15 cellular contexts compared by ENCODE assay signal in the genomic region with DNA sequence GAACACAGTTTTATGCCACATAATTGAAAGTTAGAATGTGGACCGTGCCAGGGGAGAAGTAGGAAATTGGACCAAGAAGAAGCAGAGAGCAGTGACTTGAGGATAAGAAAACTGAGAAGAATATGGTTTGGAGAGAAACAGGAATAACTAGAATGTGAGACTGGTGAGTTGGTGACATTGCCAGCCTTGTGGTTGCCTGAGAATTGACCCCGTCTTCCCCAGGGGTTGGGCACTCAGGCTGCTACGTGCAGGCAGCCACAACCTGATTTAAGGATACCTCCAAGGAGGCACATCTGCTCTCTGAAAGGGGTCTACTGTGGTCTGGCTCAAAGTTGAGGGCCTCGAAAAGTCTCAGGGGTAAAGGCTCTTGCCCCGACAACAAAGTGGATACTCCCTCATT.
DNase-seq lines count a peak whose midpoint lies in the region; ATAC-seq, FAIRE-seq and TF ChIP-seq lines count a peak whose summit lies in the region.
"Had no signal": no experiment of that assay in that cellular context is flagged by ENCODE, and none has a peak within 500 bp of the region (broad histone marks: within the 10 kb centered on the region; RNA-seq: fewer than 3 reads in every experiment).

No MANE protein-coding gene starts in this region.

- H3K4ac ChIP-seq in IMR-90 (ENCODE audit: low read depth, low read length): peak overlapping the region; percentile 72

- no peak overlapping the region for H4K5ac ChIP-seq in IMR-90 (ENCODE audit: low read depth, low read length)

- POLR2A ChIA-PET in IMR-90 (lab: Charles Lee; ENCODE audit: unreplicated experiment): no interaction called here

- peaks cover 3% of the 10 kb centered on the region for H3K36me3 ChIP-seq in IMR-90 (ENCODE audit: control insufficient read depth, insufficient read depth, low read length)
- no peaks in the 10 kb centered on the region for H3K36me3 ChIP-seq in mammary epithelial cell (ENCODE audit: insufficient read depth, low read length)
- H3K36me3 ChIP-seq in mesodermal cell (ENCODE audit: control insufficient read depth, insufficient read depth, low read length): peaks cover 23% of the 10 kb centered on the region
- H3K36me3 ChIP-seq in tibial artery: peaks cover 8 to 17% (median 9%) of the 10 kb centered on the region in 3 donors

- DNase-seq in IMR-90: no peak
- no peak for DNase-seq in mammary epithelial cell
- no peak for DNase-seq in tibial artery
- DNase-seq in GM19239 (ENCODE audit: insufficient read length, low spot score): no peak
- no peak for DNase-seq in pons (ENCODE audit: low spot score)
- DNase-seq in GM12892 (ENCODE audit: insufficient read length): no peak
- DNase-seq: activated CD4-positive, alpha-beta T cell treated with anti-CD3 and anti-CD28 coated beads for 48 hours; COR-L47; DND-41; Kasumi-1; NCI-H2107; NCI-H510A treated with DMSO at 0.1 percent for 48 hours; T-helper 1 cell had no signal

- 0 out of 2 replicates have a peak overlapping the region, but pooled peaks have one; percentile 18 for H3K23ac ChIP-seq in IMR-90 (ENCODE audit: low read depth, low read length)

- H2BK5ac ChIP-seq in IMR-90 (ENCODE audit: low read depth, low read length, poor library complexity, severe bottlenecking): peak overlapping the region; percentile 12

- H4K8ac ChIP-seq in IMR-90 (ENCODE audit: low read depth in 2 of 2, low read length in 2 of 2): peak overlapping the region in 1 of 2 experiments; percentile 27; a peak in 1 of 4 replicates

- H4K20me1 ChIP-seq in IMR-90 (ENCODE audit: insufficient read depth, low read length): peaks cover 3% of the 10 kb centered on the region; the same call in 1 of the 2 replicates
- no peaks in the 10 kb centered on the region for H4K20me1 ChIP-seq in mammary epithelial cell (ENCODE audit: insufficient read depth, low read length)

- H2AK9ac ChIP-seq in IMR-90 (replicated peaks; ENCODE audit: low read depth, low read length, poor library complexity): peak overlapping the region; percentile 47

- H2AFZ ChIP-seq in IMR-90 (replicated peaks; ENCODE audit: low read length, poor library complexity): no peak overlapping the region
- H2AFZ ChIP-seq in mammary epithelial cell (ENCODE audit: low read depth, low read length): no peak overlapping the region

- dilution Hi-C loops in IMR-90 (cut with HindIII; ENCODE audit: low sequenced_read_pairs, unreplicated experiment) (no loop called here), mammary epithelial cell (cut with HindIII; ENCODE audit: low sequenced_read_pairs) (no loop called here)

- TF ChIP-seq POLR2A in IMR-90 (IDR thresholded peaks at IDR 0.05; ENCODE audit: low read depth, low read length) (no peak), GM12892 (IDR thresholded peaks at IDR 0.05; ENCODE audit: low read depth, low read length) (no peak)

- TF ChIP-seq CTCF in IMR-90 (conservative IDR thresholded peaks at IDR 0.05; ENCODE audit: low read depth, low read length): no peak
- no peak for TF ChIP-seq CTCF in mammary epithelial cell (conservative IDR thresholded peaks at IDR 0.05 in 1 of 2, IDR thresholded peaks at IDR 0.05 in 1 of 2; ENCODE audit: extremely low read depth in 1 of 2, insufficient read depth in 1 of 2, low read depth in 1 of 2, low read length in 2 of 2)
- TF ChIP-seq CTCF in tibial artery (IDR thresholded peaks at IDR 0.05): no peak

- H3K27ac ChIP-seq in IMR-90 (ENCODE audit: insufficient read depth, low read length): peak overlapping the region; percentile 45
- peak overlapping the region; percentile 72 for H3K27ac ChIP-seq in mammary epithelial cell (ENCODE audit: insufficient read depth, low read depth, low read length)
- peak overlapping the region; percentile 74 for H3K27ac ChIP-seq in mesodermal cell (ENCODE audit: low read depth, low read length, severe bottlenecking)
- peak overlapping the region; percentile 27 to 28 for H3K27ac ChIP-seq in tibial artery

- peak overlapping the region; percentile 68; the same call in 1 of the 3 replicates for H2BK15ac ChIP-seq in IMR-90 (ENCODE audit: low read depth, low read length)

- H4K91ac ChIP-seq in IMR-90 (ENCODE audit: insufficient read depth, low read depth, low read length): peak overlapping the region; percentile 5; the same call in 1 of the 2 replicates

- H3K18ac ChIP-seq in IMR-90 (ENCODE audit: low read depth, low read length): no peak overlapping the region; the same call in 1 of the 2 replicates

- peak overlapping the region; percentile 88 for H2AK5ac ChIP-seq in IMR-90 (ENCODE audit: low read depth, low read length)

- no peaks in the 10 kb centered on the region for H3K79me2 ChIP-seq in mammary epithelial cell (ENCODE audit: insufficient read depth, low read length)

- FAIRE-seq in GM19239 (lab: Jason Lieb, UNC) (no peak), GM12892 (lab: Jason Lieb, UNC) (no peak)
- FAIRE-seq: islet of Langerhans had no signal

- H3K9ac ChIP-seq in IMR-90 (ENCODE audit: low read depth, low read length): no peak overlapping the region
- H3K9ac ChIP-seq in mammary epithelial cell (ENCODE audit: insufficient read depth, low read length): no peak overlapping the region

- in situ Hi-C loops in IMR-90 (cut with MboI; ENCODE audit: low sequenced_read_pairs) (no loop called here), mammary epithelial cell (cut with MboI; ENCODE audit: low sequenced_read_pairs in 2 of 2) (no loop called here)

- H3K79me1 ChIP-seq in IMR-90 (ENCODE audit: low read depth in 1 of 2, low read length in 2 of 2): peaks cover 10 to 22% of the 10 kb centered on the region in 2 experiments; a peak in 3 of 4 replicates

- H3K14ac ChIP-seq in IMR-90 (replicated peaks; ENCODE audit: low read depth, low read length): peak overlapping the region; percentile 27; the same call in 1 of the 2 replicates

- peaks cover 3% of the 10 kb centered on the region for H3K9me1 ChIP-seq in IMR-90 (ENCODE audit: insufficient read depth, low read length)

- H3K27me3 ChIP-seq in IMR-90 (ENCODE audit: control insufficient read depth, insufficient read depth, low read length): no peaks in the 10 kb centered on the region
- H3K27me3 ChIP-seq in mammary epithelial cell (ENCODE audit: insufficient read depth, low read length): no peaks in the 10 kb centered on the region
- H3K27me3 ChIP-seq in tibial artery: no peaks in the 10 kb centered on the region

- no peak overlapping the region for H3K4me2 ChIP-seq in IMR-90 (ENCODE audit: low read depth, low read length)
- H3K4me2 ChIP-seq in mammary epithelial cell (ENCODE audit: insufficient read depth, low read depth, low read length): no peak overlapping the region

- H3K4me1 ChIP-seq in IMR-90 (ENCODE audit: control insufficient read depth, insufficient read depth, low read length): peaks cover 2% of the 10 kb centered on the region; the same call in 1 of the 2 replicates
- peaks cover 32% of the 10 kb centered on the region for H3K4me1 ChIP-seq in mammary epithelial cell (ENCODE audit: insufficient read depth, low read length)
- H3K4me1 ChIP-seq in mesodermal cell (ENCODE audit: control insufficient read depth, insufficient read depth, low read length, poor library complexity, severe bottlenecking): peaks cover 28% of the 10 kb centered on the region
- peaks cover 0 to 19% (median 11%) of the 10 kb centered on the region in 4 donors for H3K4me1 ChIP-seq in tibial artery

- H2BK20ac ChIP-seq in IMR-90 (ENCODE audit: low read depth, low read length): peak overlapping the region; percentile 78

- BruUV-seq in IMR-90 (replicated peaks; lab: Mats Ljungman, UMichigan): no TSS peak
- BruUV-seq in mammary epithelial cell (replicated peaks; lab: Mats Ljungman, UMichigan): no TSS peak

- no peak for TF ChIP-seq RAD21 in IMR-90 (IDR thresholded peaks at IDR 0.05; ENCODE audit: low read length)

- CTCF ChIA-PET in IMR-90 (lab: Yijun Ruan, JAX) (no interaction called here), mammary epithelial cell (lab: Charles Lee; ENCODE audit: low non-redundant PET) (no interaction called here)

- 81% methylated on average over 3 of the region's 5 CpGs; no CpG with 5 or more reads in 1 of the 2 experiments for WGBS in IMR-90 (ENCODE audit: extremely low coverage in 2 of 2, insufficient read length in 1 of 2), 2 experiments
- WGBS in mammary epithelial cell (ENCODE audit: low coverage, missing lambda C conversion rate): 67% methylated on average over 4 of the region's 5 CpGs
- WGBS in mesodermal cell (ENCODE audit: insufficient coverage in 2 of 2), 2 experiments: 67 to 75% methylated on average over 3 to 4 of the region's 5 CpGs

- H3K9me3 ChIP-seq in IMR-90 (ENCODE audit: control insufficient read depth, insufficient read depth, low read length) (peaks cover 3% of the 10 kb centered on the region; the same call in 1 of the 2 replicates), mammary epithelial cell (replicated peaks; ENCODE audit: insufficient read depth, low read length) (no peaks in the 10 kb centered on the region), mesodermal cell (ENCODE audit: control insufficient read depth, low read length) (peaks cover 15% of the 10 kb centered on the region), tibial artery (peaks cover 0 to 6% (median 6%) of the 10 kb centered on the region in 3 donors)

- H2BK120ac ChIP-seq in IMR-90 (ENCODE audit: low read depth, low read length): peak overlapping the region; percentile 73

- no peak overlapping the region for H3K56ac ChIP-seq in IMR-90 (ENCODE audit: extremely low read depth, insufficient read depth, low read length)

- no peak for ATAC-seq in IMR-90 (ENCODE audit: low read depth)

- intact Hi-C loops in IMR-90 (cut with micrococcal nuclease): no loop called here
- intact Hi-C loops in mammary epithelial cell (cut with micrococcal nuclease): no loop called here
- intact Hi-C loops in tibial artery (cut with DNase I; ENCODE audit: low total_unique reads): no loop called here

- H3K4me3 ChIP-seq in IMR-90 (ENCODE audit: insufficient read depth, low read depth, low read length) (no peak overlapping the region), mammary epithelial cell (replicated peaks in 1 of 3; ENCODE audit: insufficient read depth in 1 of 3, low read depth in 2 of 3, low read length in 3 of 3) (no peak overlapping the region), mesodermal cell (ENCODE audit: extremely low read depth, insufficient read depth, low read length, poor library complexity, severe bottlenecking) (no peak overlapping the region), tibial artery (no peak overlapping the region)

TF ChIP-seq in IMR-90, 13 proteins besides CTCF, POLR2A, EP300 and RAD21:
- TF ChIP-seq, protein P1, sequence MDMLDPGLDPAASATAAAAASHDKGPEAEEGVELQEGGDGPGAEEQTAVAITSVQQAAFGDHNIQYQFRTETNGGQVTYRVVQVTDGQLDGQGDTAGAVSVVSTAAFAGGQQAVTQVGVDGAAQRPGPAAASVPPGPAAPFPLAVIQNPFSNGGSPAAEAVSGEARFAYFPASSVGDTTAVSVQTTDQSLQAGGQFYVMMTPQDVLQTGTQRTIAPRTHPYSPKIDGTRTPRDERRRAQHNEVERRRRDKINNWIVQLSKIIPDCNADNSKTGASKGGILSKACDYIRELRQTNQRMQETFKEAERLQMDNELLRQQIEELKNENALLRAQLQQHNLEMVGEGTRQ (IDR thresholded peaks at IDR 0.05; ENCODE audit: low read depth, low read length): no peak
TF ChIP-seq in IMR-90: peak in this region for 0.
